In genomic region chr11:63530021-63530420, GRCh38 we compare ENCODE assay signal across 1 cellular context.
TF ChIP-seq lines count a peak whose summit lies in the region.

No MANE protein-coding gene starts in this region.

TF ChIP-seq in H1, 55 proteins besides CTCF, POLR2A, EP300 and RAD21:
- TF ChIP-seq MAFK (IDR thresholded peaks at IDR 0.05; ENCODE audit: low read depth, low read length) (no peak), SAP30 (IDR thresholded peaks at IDR 0.05; ENCODE audit: insufficient read depth, insufficient replicate concordance, low read length) (no peak), KDM5A (IDR thresholded peaks at IDR 0.05; ENCODE audit: low read length) (no peak), BCL11A (IDR thresholded peaks at IDR 0.05; ENCODE audit: low read depth in 2 of 2, low read length in 2 of 2) (no peak), ASH2L (IDR thresholded peaks at IDR 0.05; ENCODE audit: low read length) (no peak), BRCA1 (IDR thresholded peaks at IDR 0.05; ENCODE audit: low read depth, low read length) (no peak), CREB1 (IDR thresholded peaks at IDR 0.05) (no peak), RNF2 (IDR thresholded peaks at IDR 0.05; ENCODE audit: borderline replicate concordance, low read depth, low read length, missing control alignments, poor library complexity, severe bottlenecking) (no peak), TBP (IDR thresholded peaks at IDR 0.05; ENCODE audit: low read depth, low read length) (no peak), TAF7 (optimal IDR thresholded peaks at IDR 0.05; ENCODE audit: borderline replicate concordance, low read depth, low read length) (no peak), CHD7 (IDR thresholded peaks at IDR 0.05; ENCODE audit: insufficient replicate concordance, low read length) (no peak)
